In genomic region chr2:119352357-119352756, GRCh38 we compare ENCODE assay signal across 8 cellular contexts. TPM values are rescaled to one million over a fixed set of nuclear protein-coding genes. Genes with fewer than 3 reads are reported as not detected.
DNase-seq lines count a peak whose midpoint lies in the region; ATAC-seq and TF ChIP-seq lines count a peak whose summit lies in the region.

No MANE protein-coding gene starts in this region.

- DNase-seq in NB4 (ENCODE audit: low read depth) (peak; percentile 68), left colon (no peak), omental fat pad (ENCODE audit: low spot score) (no peak), tibial artery (no peak), coronary artery (ENCODE audit: low spot score) (no peak), NCI-H345 treated with DMSO at 0.1 percent for 48 hours (lab: John Stamatoyannopoulos, UW; ENCODE audit: unreplicated experiment) (no peak)

- H3K36me3 ChIP-seq in tibial artery: no peaks in the 10 kb centered on the region

- ATAC-seq in GM18858 (IDR thresholded peaks at IDR 0.05; ENCODE audit: unreplicated experiment): peak; percentile 97
- peak; percentile 96 for ATAC-seq in HG02571 (IDR thresholded peaks at IDR 0.05; ENCODE audit: unreplicated experiment)
- peak; percentile 65 for ATAC-seq in left colon
- ATAC-seq in omental fat pad (ENCODE audit: low FRiP score): no peak

- TF ChIP-seq CTCF in NB4 (IDR thresholded peaks at IDR 0.05; ENCODE audit: low read depth, low read length): no peak
- TF ChIP-seq CTCF in omental fat pad (IDR thresholded peaks at IDR 0.05): no peak
- TF ChIP-seq CTCF in tibial artery (IDR thresholded peaks at IDR 0.05): peak in 1 of 2 experiments; percentile 15
- TF ChIP-seq CTCF in coronary artery (IDR thresholded peaks at IDR 0.05): no peak

- peaks cover 0 to 23% (median 7%) of the 10 kb centered on the region in 4 donors for H3K4me1 ChIP-seq in tibial artery

- intact Hi-C loops in left colon (cut with DNase I, micrococcal nuclease) (no loop called here), tibial artery (cut with DNase I; ENCODE audit: low total_unique reads) (no loop called here)

- H3K9me3 ChIP-seq in tibial artery: no peaks in the 10 kb centered on the region

- H3K4me3 ChIP-seq in NB4 (ENCODE audit: low read depth, low read length) (no peak overlapping the region), tibial artery (no peak overlapping the region), coronary artery (no peak overlapping the region)

- no peak overlapping the region for H3K27ac ChIP-seq in tibial artery
- H3K27ac ChIP-seq in coronary artery: peak overlapping the region in 1 of 2 donors; percentile 15

- no peaks in the 10 kb centered on the region for H3K27me3 ChIP-seq in tibial artery

- no peak for TF ChIP-seq POLR2A in NB4 (IDR thresholded peaks at IDR 0.05; ENCODE audit: extremely low read depth, insufficient read length)

RNA-seq across cellular contexts. Expression of gene C2orf76, which starts 14.3 kb away (rescaled TPM):
- total RNA-seq in left colon: 1 to 10 TPM; 5.3 to 6.8 TPM
- total RNA-seq in omental fat pad: 10 to 100 TPM; 10.3 to 13.3 (median 11.3) TPM

RNA-seq across cellular contexts. Expression of gene DBI, which starts 14.4 kb away (rescaled TPM):
- total RNA-seq in left colon: 100 to 1,000 TPM; 194 to 300 TPM
- total RNA-seq in omental fat pad: 100 to 1,000 TPM; 191 to 327 (median 225) TPM
